In genomic region chr10:47325303-47326291, GRCh38 we compare ENCODE assay signal across 26 cellular contexts. TPM values are rescaled to one million over a fixed set of nuclear protein-coding genes. Genes with fewer than 3 reads are reported as not detected.
DNase-seq lines count a peak whose midpoint lies in the region; ATAC-seq, FAIRE-seq and TF ChIP-seq lines count a peak whose summit lies in the region.
"Had no signal": no experiment of that assay in that cellular context is flagged by ENCODE, and none has a peak within 500 bp of the region (broad histone marks: within the 10 kb centered on the region; RNA-seq: fewer than 3 reads in every experiment).

No MANE protein-coding gene starts in this region.

- TF ChIP-seq RAD21 in HepG2 (CRISPR knock-in tag; IDR thresholded peaks at IDR 0.05) = no peak

- TF ChIP-seq EP300 in HepG2 (IDR thresholded peaks at IDR 0.05; ENCODE audit: low read depth in 2 of 2, low read length in 2 of 2) (no peak), HepG2 (CRISPR knock-in tag; IDR thresholded peaks at IDR 0.05; ENCODE audit: borderline replicate concordance) (no peak)

- no peak for ATAC-seq in HepG2
- no peak for ATAC-seq in right lobe of liver
- no peak for ATAC-seq in SK-N-SH treated with all-trans-retinoic acid at 6 μM for 48 hours
- ATAC-seq: GM23338 had no signal

- BruUV-seq in HepG2 (replicated peaks; lab: Mats Ljungman, UMichigan) = no TSS peak

- FAIRE-seq in HepG2 (lab: Jason Lieb, UNC) = no peak
- FAIRE-seq: GM12892, RCC 7860 had no signal

- H3K4me3 ChIP-seq in HepG2 (replicated peaks in 1 of 3; ENCODE audit: insufficient read depth in 1 of 3, low read depth in 2 of 3, low read length in 3 of 3) = no peak overlapping the region
- H3K4me3 ChIP-seq in right lobe of liver = no peak overlapping the region
- no peak overlapping the region for H3K4me3 ChIP-seq in coronary artery
- no peak overlapping the region for H3K4me3 ChIP-seq in osteoblast (ENCODE audit: insufficient read depth, low read length)
- H3K4me3 ChIP-seq: BLaER1, GM23338, MG63, SJSA1 had no signal

- H3K4me2 ChIP-seq in HepG2 (ENCODE audit: low read depth, low read length) (no peak overlapping the region), osteoblast (ENCODE audit: insufficient read depth, low read length) (no peak overlapping the region)
- H3K4me2 ChIP-seq: BLaER1, GM23338 had no signal

- WGBS in HepG2 (ENCODE audit: low lambda C conversion rate) = 37% methylated on average over 11 of the region's 30 CpGs
- 95% methylated on average over 10 of the region's 30 CpGs for WGBS in right lobe of liver (ENCODE audit: insufficient coverage, low coverage, low lambda C conversion rate, missing lambda C conversion rate)

- H3K27ac ChIP-seq in HepG2 (ENCODE audit: extremely low read length, insufficient read depth, low read length) (no peak overlapping the region), right lobe of liver (no peak overlapping the region), coronary artery (no peak overlapping the region), osteoblast (ENCODE audit: low read depth, low read length) (no peak overlapping the region)
- H3K27ac ChIP-seq: BLaER1, SJSA1 had no signal

- CTCF ChIA-PET in HepG2 (lab: Yijun Ruan, JAX; ENCODE audit: low intra/inter-chr PET ratio, low total read pairs) (no interaction called here), HEK293T (lab: Yijun Ruan, JAX) (no interaction called here)

- peaks cover 0 to 5% of the 10 kb centered on the region in 2 experiments; a peak in 3 of 5 replicates for H3K27me3 ChIP-seq in HepG2 (ENCODE audit: control insufficient read depth in 1 of 2, insufficient read depth in 2 of 2, low read length in 2 of 2)
- no peaks in the 10 kb centered on the region for H3K27me3 ChIP-seq in right lobe of liver
- peaks cover 11% of the 10 kb centered on the region for H3K27me3 ChIP-seq in osteoblast (ENCODE audit: insufficient read depth, low read length)
- H3K27me3 ChIP-seq: BLaER1, MG63 had no signal

- in situ Hi-C loops in HepG2 (cut with HindIII; ENCODE audit: extremely low pct_ligation_motif_present, low pct_unique_long_range_greater_than_20kb) = no loop called here

- H3K9me3 ChIP-seq in HepG2 (ENCODE audit: low read length) (no peaks in the 10 kb centered on the region), right lobe of liver (no peaks in the 10 kb centered on the region), osteoblast (ENCODE audit: low read depth, low read length) (no peaks in the 10 kb centered on the region)
- H3K9me3 ChIP-seq: BLaER1, MG63, SJSA1 had no signal

- H4K20me1 ChIP-seq in HepG2 (ENCODE audit: insufficient read depth, low read length) (no peaks in the 10 kb centered on the region), osteoblast (ENCODE audit: insufficient read depth, low read length) (no peaks in the 10 kb centered on the region)
- H4K20me1 ChIP-seq: BLaER1 had no signal

- POLR2A ChIA-PET in HepG2 (lab: Yijun Ruan, JAX) (no interaction called here), HEK293T (lab: Yijun Ruan, JAX) (no interaction called here)

- no peak overlapping the region for H2AFZ ChIP-seq in HepG2 (ENCODE audit: low read length)
- no peak overlapping the region for H2AFZ ChIP-seq in osteoblast (ENCODE audit: low read length)
- H2AFZ ChIP-seq: GM23338 had no signal

- intact Hi-C loops in HepG2 (cut with micrococcal nuclease; ENCODE audit: unreplicated experiment) = no loop called here
- intact Hi-C loops in right lobe of liver (cut with DNase I) = no loop called here

- H3K9ac ChIP-seq in HepG2 (ENCODE audit: insufficient read depth, low read depth, low read length) = no peak overlapping the region
- H3K9ac ChIP-seq: BLaER1 had no signal

- H3K4me1 ChIP-seq in HepG2 (ENCODE audit: insufficient read depth, low read length) = peaks cover 5% of the 10 kb centered on the region; the same call in 1 of the 2 replicates
- peaks cover 0 to 6% (median 5%) of the 10 kb centered on the region in 4 donors for H3K4me1 ChIP-seq in right lobe of liver
- no peaks in the 10 kb centered on the region for H3K4me1 ChIP-seq in osteoblast (ENCODE audit: insufficient read depth, low read length)
- H3K4me1 ChIP-seq: BLaER1, Caco-2, SJSA1 had no signal

- H3K36me3 ChIP-seq in HepG2 (replicated peaks in 1 of 2; ENCODE audit: control insufficient read depth in 1 of 2, insufficient read depth in 2 of 2, low read length in 2 of 2) (no peaks in the 10 kb centered on the region), right lobe of liver (no peaks in the 10 kb centered on the region), osteoblast (ENCODE audit: insufficient read depth, low read length) (no peaks in the 10 kb centered on the region)
- H3K36me3 ChIP-seq: BLaER1, MG63, SJSA1 had no signal

- no peak for TF ChIP-seq CTCF in HepG2 (CRISPR knock-in tag; IDR thresholded peaks at IDR 0.05)
- TF ChIP-seq CTCF in right lobe of liver (IDR thresholded peaks at IDR 0.05) = no peak
- TF ChIP-seq CTCF in coronary artery (IDR thresholded peaks at IDR 0.05) = no peak
- TF ChIP-seq CTCF in osteoblast (IDR thresholded peaks at IDR 0.05; ENCODE audit: extremely low read depth, low read depth, low read length) = no peak

- DNase-seq in HepG2 (ENCODE audit: low spot score) = no peak
- DNase-seq in right lobe of liver = no peak
- DNase-seq in coronary artery (ENCODE audit: low spot score) = peak; percentile 58
- DNase-seq in osteoblast (ENCODE audit: insufficient read length, low spot score, missing footprints) = peak; percentile 56
- no peak for DNase-seq in CD1c-positive myeloid dendritic cell (ENCODE audit: extremely low spot score)
- no peak for DNase-seq in HEK293T (ENCODE audit: extremely low spot score)
- DNase-seq: CD4-positive, alpha-beta memory T cell; DMS 273 treated with DMSO at 0.1 percent for 48 hours; DND-41; HCEC 1CT; MG63; NCI-H1417; NCI-H1694 treated with DMSO at 0.1 percent for 48 hours; NCI-H2081 treated with DMSO at 0.1 percent for 48 hours; NCI-H446 treated with DMSO at 0.1 percent for 48 hours; NCI-H526 treated with DMSO at 0.1 percent for 48 hours; OCI-M1 had no signal

- TF ChIP-seq POLR2A in HepG2 (IDR thresholded peaks at IDR 0.05; ENCODE audit: insufficient read depth in 1 of 2, low read depth in 2 of 2, low read length in 2 of 2) (no peak), right lobe of liver (IDR thresholded peaks at IDR 0.05) (no peak)

- H3K79me2 ChIP-seq in HepG2 (ENCODE audit: insufficient read depth, low read length) = no peaks in the 10 kb centered on the region
- no peaks in the 10 kb centered on the region for H3K79me2 ChIP-seq in osteoblast (ENCODE audit: insufficient read depth, low read length)

RNA-seq across cellular contexts. Expression of gene GDF2, which starts 3.3 kb away (rescaled TPM):
- total RNA-seq in HepG2 (2016; rRNA removed; fragmentation: Illumina TruSeq; extraction: Trizol) = not detected in 2 replicates
- not detected in 2 replicates for total RNA-seq in HepG2 (2016; cell fraction: cytosol; rRNA removed; fragmentation: Illumina TruSeq; extraction: Trizol; ENCODE audit: low read depth)
- total RNA-seq in HepG2 (2016; cell fraction: insoluble cytoplasmic fraction; rRNA removed; fragmentation: Illumina TruSeq; extraction: Trizol) = not detected in 2 replicates
- total RNA-seq in HepG2 (2016; cell fraction: membrane; rRNA removed; fragmentation: Illumina TruSeq; extraction: Trizol) = not detected in 2 replicates
- not detected in 2 replicates for total RNA-seq in HepG2 (2016; cell fraction: nucleus; rRNA removed; fragmentation: Illumina TruSeq; extraction: Trizol)
- not detected in 2 replicates for polyA plus RNA-seq in HepG2 (2011; rRNA removed)
- not detected in 2 replicates for polyA plus RNA-seq in HepG2 (2011; cell fraction: cytosol; rRNA removed)
- not detected in 2 replicates for polyA plus RNA-seq in HepG2 (2011; cell fraction: nucleus; rRNA removed)
- polyA plus RNA-seq in HepG2 (2012) = not detected in 2 replicates
- not detected in 2 replicates for polyA plus RNA-seq in HepG2 (2016; cell fraction: cytosol; fragmentation: Illumina TruSeq; extraction: Trizol; ENCODE audit: low read depth)
- not detected in 2 replicates for polyA plus RNA-seq in HepG2 (2016; cell fraction: insoluble cytoplasmic fraction; fragmentation: Illumina TruSeq; extraction: Trizol; ENCODE audit: low read depth)
- polyA plus RNA-seq in HepG2 (2016; cell fraction: membrane; fragmentation: Illumina TruSeq; extraction: Trizol; ENCODE audit: low read depth) = not detected in 2 replicates
- not detected in 2 replicates for polyA plus RNA-seq in HepG2 (2016; cell fraction: nucleus; fragmentation: Illumina TruSeq; extraction: Trizol; ENCODE audit: insufficient read depth, low read depth)
- not detected in 2 replicates for polyA minus RNA-seq in HepG2 (2011; rRNA and poly(A)+ RNA removed; ENCODE audit: low replicate concordance)
- polyA minus RNA-seq in HepG2 (2011; cell fraction: cytosol; rRNA and poly(A)+ RNA removed) = not detected in 2 replicates
- not detected in 2 replicates for polyA minus RNA-seq in HepG2 (2011; cell fraction: nucleus; rRNA and poly(A)+ RNA removed)
- 10 to 100 TPM in 3 of 6 experiments, 1 to 10 TPM in 3; 4.5 to 15.9 (median 9.7) TPM for total RNA-seq in right lobe of liver
- total RNA-seq in osteoblast = not detected in 2 replicates
- total RNA-seq: Caco-2; CD4-positive, alpha-beta memory T cell; GM23338; LHCN-M2; Right ventricle myocardium inferior; SJSA1 had no signal
- polyA plus RNA-seq: CD4-positive, alpha-beta memory T cell; GM23338 had no signal

RNA-seq across cellular contexts. Expression of gene RBP3, which starts 22.6 kb away (rescaled TPM):
- total RNA-seq in HepG2 (2016; rRNA removed; fragmentation: Illumina TruSeq; extraction: Trizol) (not detected in 2 replicates), right lobe of liver (not detected), osteoblast (not detected in 2 replicates)
- total RNA-seq in HepG2 (2016; cell fraction: cytosol; rRNA removed; fragmentation: Illumina TruSeq; extraction: Trizol; ENCODE audit: low read depth) = not detected in 2 replicates
- total RNA-seq in HepG2 (2016; cell fraction: insoluble cytoplasmic fraction; rRNA removed; fragmentation: Illumina TruSeq; extraction: Trizol) = not detected in 2 replicates
- not detected in 2 replicates for total RNA-seq in HepG2 (2016; cell fraction: membrane; rRNA removed; fragmentation: Illumina TruSeq; extraction: Trizol)
- not detected in 2 replicates for total RNA-seq in HepG2 (2016; cell fraction: nucleus; rRNA removed; fragmentation: Illumina TruSeq; extraction: Trizol)
- not detected in 2 replicates for polyA plus RNA-seq in HepG2 (2011; rRNA removed)
- polyA plus RNA-seq in HepG2 (2011; cell fraction: cytosol; rRNA removed) = not detected in 2 replicates
- polyA plus RNA-seq in HepG2 (2011; cell fraction: nucleus; rRNA removed) = not detected in 2 replicates
- polyA plus RNA-seq in HepG2 (2012) = not detected in 2 replicates
- not detected in 2 replicates for polyA plus RNA-seq in HepG2 (2016; cell fraction: cytosol; fragmentation: Illumina TruSeq; extraction: Trizol; ENCODE audit: low read depth)
- not detected in 2 replicates for polyA plus RNA-seq in HepG2 (2016; cell fraction: insoluble cytoplasmic fraction; fragmentation: Illumina TruSeq; extraction: Trizol; ENCODE audit: low read depth)
- polyA plus RNA-seq in HepG2 (2016; cell fraction: membrane; fragmentation: Illumina TruSeq; extraction: Trizol; ENCODE audit: low read depth) = not detected in 2 replicates
- polyA plus RNA-seq in HepG2 (2016; cell fraction: nucleus; fragmentation: Illumina TruSeq; extraction: Trizol; ENCODE audit: insufficient read depth, low read depth) = not detected in 2 replicates
- polyA minus RNA-seq in HepG2 (2011; rRNA and poly(A)+ RNA removed; ENCODE audit: low replicate concordance) = 0.07 TPM in 1 of 2 replicates, not detected in the other
- polyA minus RNA-seq in HepG2 (2011; cell fraction: cytosol; rRNA and poly(A)+ RNA removed) = not detected in 2 replicates
- not detected in 2 replicates for polyA minus RNA-seq in HepG2 (2011; cell fraction: nucleus; rRNA and poly(A)+ RNA removed)
- total RNA-seq: Caco-2; CD4-positive, alpha-beta memory T cell; GM23338; LHCN-M2; Right ventricle myocardium inferior; SJSA1 had no signal
- polyA plus RNA-seq: CD4-positive, alpha-beta memory T cell; GM23338 had no signal

RNA-seq across cellular contexts. Expression of gene GDF10, which starts 25.6 kb away (rescaled TPM):
- not detected in 2 replicates for total RNA-seq in HepG2 (2016; rRNA removed; fragmentation: Illumina TruSeq; extraction: Trizol)
- total RNA-seq in HepG2 (2016; cell fraction: cytosol; rRNA removed; fragmentation: Illumina TruSeq; extraction: Trizol; ENCODE audit: low read depth) = not detected in 2 replicates
- 0.13 TPM in 1 of 2 replicates, not detected in the other for total RNA-seq in HepG2 (2016; cell fraction: insoluble cytoplasmic fraction; rRNA removed; fragmentation: Illumina TruSeq; extraction: Trizol)
- total RNA-seq in HepG2 (2016; cell fraction: membrane; rRNA removed; fragmentation: Illumina TruSeq; extraction: Trizol) = 0.07 TPM in 1 of 2 replicates, not detected in the other
- total RNA-seq in HepG2 (2016; cell fraction: nucleus; rRNA removed; fragmentation: Illumina TruSeq; extraction: Trizol) = 0.19 TPM in 1 of 2 replicates, not detected in the other
- 0.03 TPM in 1 of 2 replicates, not detected in the other for polyA plus RNA-seq in HepG2 (2011; rRNA removed)
- polyA plus RNA-seq in HepG2 (2011; cell fraction: cytosol; rRNA removed) = not detected in 2 replicates
- not detected in 2 replicates for polyA plus RNA-seq in HepG2 (2011; cell fraction: nucleus; rRNA removed)
- not detected in 2 replicates for polyA plus RNA-seq in HepG2 (2012)
- not detected in 2 replicates for polyA plus RNA-seq in HepG2 (2016; cell fraction: cytosol; fragmentation: Illumina TruSeq; extraction: Trizol; ENCODE audit: low read depth)
- polyA plus RNA-seq in HepG2 (2016; cell fraction: insoluble cytoplasmic fraction; fragmentation: Illumina TruSeq; extraction: Trizol; ENCODE audit: low read depth) = not detected in 2 replicates
- polyA plus RNA-seq in HepG2 (2016; cell fraction: membrane; fragmentation: Illumina TruSeq; extraction: Trizol; ENCODE audit: low read depth) = not detected in 2 replicates
- polyA plus RNA-seq in HepG2 (2016; cell fraction: nucleus; fragmentation: Illumina TruSeq; extraction: Trizol; ENCODE audit: insufficient read depth, low read depth) = 0.18 and 0.19 TPM in 2 replicates
- not detected in 2 replicates for polyA minus RNA-seq in HepG2 (2011; rRNA and poly(A)+ RNA removed; ENCODE audit: low replicate concordance)
- not detected in 2 replicates for polyA minus RNA-seq in HepG2 (2011; cell fraction: cytosol; rRNA and poly(A)+ RNA removed)
- polyA minus RNA-seq in HepG2 (2011; cell fraction: nucleus; rRNA and poly(A)+ RNA removed) = not detected in 2 replicates
- not detected for total RNA-seq in right lobe of liver
- under 0.01 TPM in 2 replicates for total RNA-seq in osteoblast
- total RNA-seq: Caco-2, LHCN-M2, SJSA1 had no signal
- polyA plus RNA-seq: GM23338 had no signal

RNA-seq across cellular contexts. Expression of gene ZNF488, which starts 58.5 kb away (rescaled TPM):
- total RNA-seq in HepG2 (2016; rRNA removed; fragmentation: Illumina TruSeq; extraction: Trizol) = 0.13 and 0.17 TPM in 2 replicates
- not detected in 2 replicates for total RNA-seq in HepG2 (2016; cell fraction: cytosol; rRNA removed; fragmentation: Illumina TruSeq; extraction: Trizol; ENCODE audit: low read depth)
- 0.11 and 0.18 TPM in 2 replicates for total RNA-seq in HepG2 (2016; cell fraction: insoluble cytoplasmic fraction; rRNA removed; fragmentation: Illumina TruSeq; extraction: Trizol)
- 0.09 and 0.10 TPM in 2 replicates for total RNA-seq in HepG2 (2016; cell fraction: membrane; rRNA removed; fragmentation: Illumina TruSeq; extraction: Trizol)
- total RNA-seq in HepG2 (2016; cell fraction: nucleus; rRNA removed; fragmentation: Illumina TruSeq; extraction: Trizol) = 0.09 TPM in 2 replicates
- 0.10 and 0.15 TPM in 2 replicates for polyA plus RNA-seq in HepG2 (2011; rRNA removed)
- 0.09 TPM in 2 replicates for polyA plus RNA-seq in HepG2 (2011; cell fraction: cytosol; rRNA removed)
- polyA plus RNA-seq in HepG2 (2011; cell fraction: nucleus; rRNA removed) = 0.17 and 0.18 TPM in 2 replicates
- 0.13 and 0.17 TPM in 2 replicates for polyA plus RNA-seq in HepG2 (2012)
- not detected in 2 replicates for polyA plus RNA-seq in HepG2 (2016; cell fraction: cytosol; fragmentation: Illumina TruSeq; extraction: Trizol; ENCODE audit: low read depth)
- polyA plus RNA-seq in HepG2 (2016; cell fraction: insoluble cytoplasmic fraction; fragmentation: Illumina TruSeq; extraction: Trizol; ENCODE audit: low read depth) = 0.22 and 0.45 TPM in 2 replicates
- 0.07 and 0.12 TPM in 2 replicates for polyA plus RNA-seq in HepG2 (2016; cell fraction: membrane; fragmentation: Illumina TruSeq; extraction: Trizol; ENCODE audit: low read depth)
- 0.21 TPM in 1 of 2 replicates, not detected in the other for polyA plus RNA-seq in HepG2 (2016; cell fraction: nucleus; fragmentation: Illumina TruSeq; extraction: Trizol; ENCODE audit: insufficient read depth, low read depth)
- polyA minus RNA-seq in HepG2 (2011; rRNA and poly(A)+ RNA removed; ENCODE audit: low replicate concordance) = 0.34 and 2.9 TPM in 2 replicates
- polyA minus RNA-seq in HepG2 (2011; cell fraction: cytosol; rRNA and poly(A)+ RNA removed) = not detected in 2 replicates
- 0.12 TPM in 1 of 2 replicates, not detected in the other for polyA minus RNA-seq in HepG2 (2011; cell fraction: nucleus; rRNA and poly(A)+ RNA removed)
- not detected for total RNA-seq in right lobe of liver
- total RNA-seq in osteoblast = under 0.01 and 0.29 TPM in 2 replicates
- total RNA-seq: CD4-positive, alpha-beta memory T cell; Right ventricle myocardium inferior had no signal

Comparison
In these comparisons a context has a peak if more than half of its experiments do, and no peak if none do; other contexts are left out.
1. DNase-seq: peak in coronary artery (single experiment) and osteoblast (single experiment); none in HepG2 (single experiment), right lobe of liver (0 of 3), CD1c-positive myeloid dendritic cell (single experiment) and HEK293T (single experiment).